ENCODE assay signal across 8 cellular contexts in genomic region chr7:22559829-22560489, GRCh38. TPM values are rescaled to one million over a fixed set of nuclear protein-coding genes. Genes with fewer than 3 reads are reported as not detected.
DNase-seq lines count a peak whose midpoint lies in the region; ATAC-seq and TF ChIP-seq lines count a peak whose summit lies in the region.

No MANE protein-coding gene starts in this region.

- H3K4me3 ChIP-seq in Loucy (ENCODE audit: low read length, poor library complexity, severe bottlenecking) (no peak overlapping the region), fibroblast of the aortic adventitia (ENCODE audit: low read depth, low read length) (no peak overlapping the region), neuronal stem cell (ENCODE audit: low read length in 2 of 2) (no peak overlapping the region), transverse colon (no peak overlapping the region)

- no peaks in the 10 kb centered on the region for H3K9me3 Mint-ChIP-seq in Calu3 (ENCODE audit: low read depth, unreplicated experiment)
- no peaks in the 10 kb centered on the region for H3K9me3 Mint-ChIP-seq in activated T-helper 1 cell treated with anti-CD3 and anti-CD28 coated beads, Interleukin-12 subunit alpha, Interleukin-12 subunit beta, Interleukin-2, Interleukin-4 antibody, amounts not matched to agents 30 ng/mL and 10 ng/mL and 1 ng/mL, durations not matched to agents 14 hours and 24 hours and 36 hours

- H3K4ac ChIP-seq in neuronal stem cell (ENCODE audit: low read length), result no peak overlapping the region

- peaks cover 19% of the 10 kb centered on the region for H3K36me3 Mint-ChIP-seq in Calu3 (ENCODE audit: insufficient read depth, unreplicated experiment)
- no peaks in the 10 kb centered on the region for H3K36me3 Mint-ChIP-seq in activated T-helper 1 cell treated with anti-CD3 and anti-CD28 coated beads, Interleukin-12 subunit alpha, Interleukin-12 subunit beta, Interleukin-2, Interleukin-4 antibody, amounts not matched to agents 30 ng/mL and 10 ng/mL and 1 ng/mL, durations not matched to agents 14 hours and 24 hours and 36 hours (ENCODE audit: low read depth)

- WGBS in neuronal stem cell (ENCODE audit: extremely low coverage in 2 of 2, insufficient read length in 2 of 2, insufficient replicate concordance in 1 of 2), 2 donors, result no CpG with 5 or more reads among the region's 13 CpGs
- WGBS in transverse colon (ENCODE audit: low coverage in 1 of 2), 2 donors, result 46 to 51% methylated on average over 9 to 13 of the region's 13 CpGs

- no peaks in the 10 kb centered on the region for H4K20me1 ChIP-seq in Loucy (ENCODE audit: insufficient read depth, low read length, poor library complexity, severe bottlenecking)

- H2BK12ac ChIP-seq in neuronal stem cell (ENCODE audit: low read length), result no peak overlapping the region

- in situ Hi-C loops in transverse colon (cut with MboI; ENCODE audit: low pct_ligation_motif_present in 1 of 4, low pct_unique_long_range_greater_than_20kb in 1 of 4, low sequenced_read_pairs in 3 of 4), result loop anchor here (5.0 to 25.0 kb wide), 5 partner anchors 165 to 502 kb away; partner anchors contain the start of gene IL6 (in 4 of the 4)

- peak; percentile 87 for DNase-seq in Calu3
- peak; percentile 86 for DNase-seq in RPMI7951 (ENCODE audit: low read depth)
- DNase-seq in activated T-helper 1 cell treated with anti-CD3 and anti-CD28 coated beads, Interleukin-12 subunit alpha, Interleukin-12 subunit beta, Interleukin-2, Interleukin-4 antibody, amounts not matched to agents 30 ng/mL and 10 ng/mL and 1 ng/mL, durations not matched to agents 14 hours and 24 hours and 36 hours (ENCODE audit: low spot score), result peak; percentile 55
- peak; percentile 92 for DNase-seq in fibroblast of the aortic adventitia (ENCODE audit: low read depth)
- peak; percentile 47 for DNase-seq in neuronal stem cell (ENCODE audit: low spot score)
- peak; percentile 65 for DNase-seq in transverse colon

- H3K27me3 ChIP-seq in Loucy (ENCODE audit: insufficient read depth, low read length, poor library complexity, severe bottlenecking), result no peaks in the 10 kb centered on the region
- peaks cover 0 to under 1% (median 0%) of the 10 kb centered on the region in 3 experiments for H3K27me3 ChIP-seq in neuronal stem cell (ENCODE audit: control insufficient read depth in 3 of 3, insufficient read depth in 3 of 3, low read depth in 1 of 3, low read length in 3 of 3)
- peaks cover 13% of the 10 kb centered on the region for H3K27me3 ChIP-seq in transverse colon

- no peak overlapping the region for H3K9ac ChIP-seq in Loucy (ENCODE audit: low read depth, low read length, poor library complexity, severe bottlenecking)
- H3K9ac ChIP-seq in neuronal stem cell (ENCODE audit: low read depth, low read length, poor library complexity), result no peak overlapping the region

- no peaks in the 10 kb centered on the region for H3K36me3 ChIP-seq in Loucy (ENCODE audit: insufficient read depth, low read length)
- no peaks in the 10 kb centered on the region for H3K36me3 ChIP-seq in neuronal stem cell (replicated peaks in 1 of 2; ENCODE audit: control insufficient read depth in 2 of 2, insufficient read depth in 2 of 2, low read length in 2 of 2)
- no peaks in the 10 kb centered on the region for H3K36me3 ChIP-seq in transverse colon

- peak; percentile 99 for TF ChIP-seq CTCF in Calu3 (IDR thresholded peaks at IDR 0.05; ENCODE audit: unreplicated experiment)
- TF ChIP-seq CTCF in Loucy (conservative IDR thresholded peaks at IDR 0.05; ENCODE audit: low read length), result peak; percentile 99
- TF ChIP-seq CTCF in fibroblast of the aortic adventitia (IDR thresholded peaks at IDR 0.05; ENCODE audit: insufficient read depth, low read length), result peak; percentile 84
- TF ChIP-seq CTCF in transverse colon (IDR thresholded peaks at IDR 0.05), result peak; percentile 70 to 88 (median 83)

- no peak overlapping the region for H3K18ac ChIP-seq in neuronal stem cell (ENCODE audit: low read length)

- BruUV-seq in Calu3 (replicated peaks; lab: Mats Ljungman, UMichigan), result no TSS peak

- peaks cover 31% of the 10 kb centered on the region for H3K4me1 Mint-ChIP-seq in Calu3 (ENCODE audit: low read depth, unreplicated experiment)
- H3K4me1 Mint-ChIP-seq in activated T-helper 1 cell treated with anti-CD3 and anti-CD28 coated beads, Interleukin-12 subunit alpha, Interleukin-12 subunit beta, Interleukin-2, Interleukin-4 antibody, amounts not matched to agents 30 ng/mL and 10 ng/mL and 1 ng/mL, durations not matched to agents 14 hours and 24 hours and 36 hours (ENCODE audit: low read depth), result peaks cover 44% of the 10 kb centered on the region

- H3K4me1 ChIP-seq in Loucy (ENCODE audit: insufficient read depth, low read length, poor library complexity, severe bottlenecking), result peaks cover 23% of the 10 kb centered on the region
- peaks cover 13 to 26% of the 10 kb centered on the region in 2 donors for H3K4me1 ChIP-seq in neuronal stem cell (ENCODE audit: control insufficient read depth in 2 of 2, insufficient read depth in 1 of 2, low read depth in 1 of 2, low read length in 2 of 2)
- H3K4me1 ChIP-seq in transverse colon, result peaks cover 6 to 25% (median 7%) of the 10 kb centered on the region in 4 donors

- no peak for TF ChIP-seq EP300 in transverse colon (IDR thresholded peaks at IDR 0.05; ENCODE audit: low read depth)

- H3K14ac ChIP-seq in neuronal stem cell (ENCODE audit: low read length), result no peak overlapping the region

- no peak overlapping the region for H2AK5ac ChIP-seq in neuronal stem cell (ENCODE audit: low read depth, low read length)

- H2BK15ac ChIP-seq in neuronal stem cell (ENCODE audit: low read length), result no peak overlapping the region

- no peak overlapping the region for H4K91ac ChIP-seq in neuronal stem cell (ENCODE audit: low read depth, low read length, poor library complexity)

- CTCF ChIA-PET in Calu3 (lab: Charles Lee), result interaction anchor here (0.7 to 10.2 kb wide), 15 partner anchors 13 to 1162 kb away, joined by 3 to 327 read pairs (median 6); partner anchors contain the start of gene IL6

- H3K23ac ChIP-seq in neuronal stem cell (ENCODE audit: low read depth, low read length, poor library complexity), result no peak overlapping the region

- no peak overlapping the region for H3K4me3 Mint-ChIP-seq in Calu3 (ENCODE audit: low read depth, unreplicated experiment)
- H3K4me3 Mint-ChIP-seq in activated T-helper 1 cell treated with anti-CD3 and anti-CD28 coated beads, Interleukin-12 subunit alpha, Interleukin-12 subunit beta, Interleukin-2, Interleukin-4 antibody, amounts not matched to agents 30 ng/mL and 10 ng/mL and 1 ng/mL, durations not matched to agents 14 hours and 24 hours and 36 hours, result no peak overlapping the region

- no peak overlapping the region for H2BK5ac ChIP-seq in neuronal stem cell (ENCODE audit: low read length)

- no peaks in the 10 kb centered on the region for H3K79me1 ChIP-seq in neuronal stem cell (ENCODE audit: low read depth, low read length)

- ATAC-seq in GM21526 (IDR thresholded peaks at IDR 0.05; ENCODE audit: low FRiP score, unreplicated experiment), result peak; percentile 64

- H3K27ac ChIP-seq in neuronal stem cell (replicated peaks; ENCODE audit: low read length) (no peak overlapping the region), transverse colon (no peak overlapping the region)

- H3F3A ChIP-seq in Loucy (ENCODE audit: low read depth), result no peaks in the 10 kb centered on the region

- peaks cover 18% of the 10 kb centered on the region for H3K27me3 Mint-ChIP-seq in Calu3 (ENCODE audit: unreplicated experiment)
- peaks cover 9% of the 10 kb centered on the region for H3K27me3 Mint-ChIP-seq in activated T-helper 1 cell treated with anti-CD3 and anti-CD28 coated beads, Interleukin-12 subunit alpha, Interleukin-12 subunit beta, Interleukin-2, Interleukin-4 antibody, amounts not matched to agents 30 ng/mL and 10 ng/mL and 1 ng/mL, durations not matched to agents 14 hours and 24 hours and 36 hours (ENCODE audit: insufficient read depth)

- H3K9me2 ChIP-seq in Loucy (replicated peaks; ENCODE audit: low read depth, low read length), result no peaks in the 10 kb centered on the region

- no peaks in the 10 kb centered on the region for H3K79me2 ChIP-seq in Loucy (ENCODE audit: insufficient read depth, low read length)

- no peak overlapping the region for H3K4me2 ChIP-seq in Loucy (ENCODE audit: low read depth, low read length, poor library complexity, severe bottlenecking)
- no peak overlapping the region for H3K4me2 ChIP-seq in neuronal stem cell (ENCODE audit: insufficient read depth, low read length, poor library complexity, severe bottlenecking)

- intact Hi-C loops in Calu3 (cut with micrococcal nuclease; ENCODE audit: unreplicated experiment), result loop anchor here (1.0 to 10.0 kb wide), 7 partner anchors 82 to 495 kb away; no protein-coding TSS in a partner anchor
- intact Hi-C loops in activated T-helper 1 cell treated with anti-CD3 and anti-CD28 coated beads, Interleukin-12 subunit alpha, Interleukin-12 subunit beta, Interleukin-2, Interleukin-4 antibody, amounts not matched to agents 30 ng/mL and 10 ng/mL and 1 ng/mL, durations not matched to agents 14 hours and 24 hours and 36 hours (cut with micrococcal nuclease), result loop anchor here (1.0 to 5.0 kb wide), 5 partner anchors 166 to 495 kb away; partner anchors contain the start of gene HYCC1
- intact Hi-C loops in transverse colon (cut with DNase I; ENCODE audit: low total_unique reads), result loop anchor here (2.0 to 5.0 kb wide), 2 partner anchors 167 to 492 kb away; partner anchors contain the start of gene IL6

- H2AFZ ChIP-seq in Loucy (ENCODE audit: low read length) (no peak overlapping the region), neuronal stem cell (ENCODE audit: low read length) (peak overlapping the region; percentile 47)

- no peak for TF ChIP-seq POLR2A in transverse colon (IDR thresholded peaks at IDR 0.05)

- no peak overlapping the region for H2BK120ac ChIP-seq in neuronal stem cell (ENCODE audit: low read depth, low read length)

- peak overlapping the region; percentile 29 for H3K27ac Mint-ChIP-seq in Calu3 (ENCODE audit: unreplicated experiment)
- no peak overlapping the region for H3K27ac Mint-ChIP-seq in activated T-helper 1 cell treated with anti-CD3 and anti-CD28 coated beads, Interleukin-12 subunit alpha, Interleukin-12 subunit beta, Interleukin-2, Interleukin-4 antibody, amounts not matched to agents 30 ng/mL and 10 ng/mL and 1 ng/mL, durations not matched to agents 14 hours and 24 hours and 36 hours

- H4K8ac ChIP-seq in neuronal stem cell (ENCODE audit: low read depth, low read length), result no peak overlapping the region

- H3K9me3 ChIP-seq in Loucy (ENCODE audit: insufficient read depth, low read depth, low read length), result no peaks in the 10 kb centered on the region
- H3K9me3 ChIP-seq in neuronal stem cell (replicated peaks in 1 of 2; ENCODE audit: control insufficient read depth in 2 of 2, insufficient read depth in 1 of 2, low read depth in 1 of 2, low read length in 2 of 2), result no peaks in the 10 kb centered on the region
- no peaks in the 10 kb centered on the region for H3K9me3 ChIP-seq in transverse colon

RNA-seq across cellular contexts. Expression of gene STEAP1B, which starts 60.0 kb away (rescaled TPM):
- total RNA-seq in Calu3 (2022) (2.6 and 4.4 TPM in 2 replicates), fibroblast of the aortic adventitia (ENCODE audit: low replicate concordance) (2.5 and 38.6 TPM in 2 replicates), transverse colon (1 to 10 TPM in 1 of 4 donors, under 1 TPM in 1, not detected in 2; 0.64 to 3.7 TPM)
- 78.6 and 89.9 TPM in 2 replicates for total RNA-seq in RPMI7951 (2014; rRNA removed; shearing (Covaris generic))
- total RNA-seq in activated T-helper 1 cell treated with anti-CD3 and anti-CD28 coated beads, Interleukin-12 subunit alpha, Interleukin-12 subunit beta, Interleukin-2, Interleukin-4 antibody, amounts not matched to agents 30 ng/mL and 10 ng/mL and 1 ng/mL, durations not matched to agents 14 hours and 24 hours and 36 hours, result 0.16 TPM in 1 of 2 replicates, not detected in the other
- polyA plus RNA-seq in neuronal stem cell (2013, experiment 1 of 2), result 2.8 TPM
- 3.0 TPM for polyA plus RNA-seq in neuronal stem cell (2013, experiment 2 of 2)
